13 cellular contexts compared by ENCODE assay signal in genomic region chr5:179258922-179259730, GRCh38.
A peak's percentile ranks its signal among the peaks of the same experiment; 100 is the strongest.
DNase-seq lines count a peak whose midpoint lies in the region; ATAC-seq and TF ChIP-seq lines count a peak whose summit lies in the region.
"Had no signal": no experiment of that assay in that cellular context is flagged by ENCODE, and none has a peak within 500 bp of the region (broad histone marks: within the 10 kb centered on the region; RNA-seq: fewer than 3 reads in every experiment).

No MANE protein-coding gene starts in this region.

- H3K27me3 ChIP-seq in brain microvascular endothelial cell (replicated peaks), result no peaks in the 10 kb centered on the region
- no peaks in the 10 kb centered on the region for H3K27me3 ChIP-seq in upper lobe of right lung
- H3K27me3 ChIP-seq in SJCRH30, result no peaks in the 10 kb centered on the region

- H3K4me3 Mint-ChIP-seq in activated naive CD8-positive, alpha-beta T cell treated with anti-CD3 and anti-CD28 coated beads, Interleukin-2, amount 10 ng/mL, durations not matched to agents 7 days and 5 days, result no peak overlapping the region
- H3K4me3 Mint-ChIP-seq in activated naive CD8-positive, alpha-beta T cell treated with anti-CD3 and anti-CD28 coated beads, Interleukin-2, amount 50 U/mL, for 24 hours, result no peak overlapping the region
- H3K4me3 Mint-ChIP-seq: effector memory CD8-positive, alpha-beta T cell; naive thymus-derived CD4-positive, alpha-beta T cell; stimulated activated naive CD8-positive, alpha-beta T cell treated with anti-CD3 and anti-CD28 coated beads, Interleukin-15, Interleukin-2, amounts not matched to agents 100 ng/mL and 50 ng/mL, for 24 hours had no signal

- no peaks in the 10 kb centered on the region for H3K36me3 Mint-ChIP-seq in activated naive CD8-positive, alpha-beta T cell treated with anti-CD3 and anti-CD28 coated beads, Interleukin-2, amount 10 ng/mL, durations not matched to agents 7 days and 5 days
- no peaks in the 10 kb centered on the region for H3K36me3 Mint-ChIP-seq in activated naive CD8-positive, alpha-beta T cell treated with anti-CD3 and anti-CD28 coated beads, Interleukin-2, amount 50 U/mL, for 24 hours (ENCODE audit: low read depth)
- H3K36me3 Mint-ChIP-seq: activated naive CD4-positive, alpha-beta T cell treated with anti-CD3 and anti-CD28 coated beads, Interleukin-2, amount 50 U/mL, for 72 hours; naive thymus-derived CD4-positive, alpha-beta T cell had no signal

- no peak for ATAC-seq in activated naive CD8-positive, alpha-beta T cell treated with anti-CD3 and anti-CD28 coated beads, Interleukin-2, amount 10 ng/mL, durations not matched to agents 7 days and 5 days (ENCODE audit: low read depth)
- no peak for ATAC-seq in activated naive CD8-positive, alpha-beta T cell treated with anti-CD3 and anti-CD28 coated beads, Interleukin-2, amount 50 U/mL, for 24 hours
- ATAC-seq in left lobe of liver (no peak), upper lobe of right lung (peak; percentile 2), HG02973 (IDR thresholded peaks at IDR 0.05; ENCODE audit: unreplicated experiment) (no peak)
- ATAC-seq: activated naive CD4-positive, alpha-beta T cell treated with anti-CD3 and anti-CD28 coated beads, Interleukin-2, amount 50 U/mL, for 72 hours; effector memory CD8-positive, alpha-beta T cell; naive thymus-derived CD4-positive, alpha-beta T cell had no signal

- H3K4me3 ChIP-seq in brain microvascular endothelial cell (ENCODE audit: low read depth, low read length), result no peak overlapping the region
- H3K4me3 ChIP-seq in upper lobe of right lung, result no peak overlapping the region
- no peak overlapping the region for H3K4me3 ChIP-seq in SJCRH30

- H3K27ac ChIP-seq in brain microvascular endothelial cell (no peak overlapping the region), upper lobe of right lung (no peak overlapping the region), SJCRH30 (no peak overlapping the region)

- DNase-seq in activated naive CD8-positive, alpha-beta T cell treated with anti-CD3 and anti-CD28 coated beads, Interleukin-2, amount 10 ng/mL, durations not matched to agents 7 days and 5 days, result peak; percentile 11
- DNase-seq in activated naive CD8-positive, alpha-beta T cell treated with anti-CD3 and anti-CD28 coated beads, Interleukin-2, amount 50 U/mL, for 24 hours, result no peak
- DNase-seq in brain microvascular endothelial cell (peak; percentile 51), left lobe of liver (ENCODE audit: low spot score) (peak; percentile 42), upper lobe of right lung (peak; percentile 64), SJCRH30 (no peak), NCI-H526 treated with DMSO at 0.1 percent for 48 hours (lab: John Stamatoyannopoulos, UW) (no peak)
- DNase-seq: activated CD4-positive, alpha-beta T cell treated with anti-CD3 and anti-CD28 coated beads for 4 hours; effector memory CD8-positive, alpha-beta T cell had no signal

- in situ Hi-C loops in brain microvascular endothelial cell (cut with HindIII; ENCODE audit: low pct_ligation_motif_present, low sequenced_read_pairs), result no loop called here

- POLR2A ChIA-PET in activated naive CD8-positive, alpha-beta T cell treated with anti-CD3 and anti-CD28 coated beads, Interleukin-2, amount 10 ng/mL, durations not matched to agents 7 days and 5 days (lab: Charles Lee), result no interaction called here

- H3K36me3 ChIP-seq in brain microvascular endothelial cell (replicated peaks) (no peaks in the 10 kb centered on the region), upper lobe of right lung (no peaks in the 10 kb centered on the region), SJCRH30 (no peaks in the 10 kb centered on the region)

- no peaks in the 10 kb centered on the region for H3K9me3 ChIP-seq in upper lobe of right lung
- H3K9me3 ChIP-seq in SJCRH30 (replicated peaks), result no peaks in the 10 kb centered on the region

- TF ChIP-seq CTCF in brain microvascular endothelial cell (IDR thresholded peaks at IDR 0.05; ENCODE audit: low read depth, low read length, missing control alignments) (no peak), upper lobe of right lung (IDR thresholded peaks at IDR 0.05) (no peak)

- H3K27me3 Mint-ChIP-seq in activated naive CD8-positive, alpha-beta T cell treated with anti-CD3 and anti-CD28 coated beads, Interleukin-2, amount 10 ng/mL, durations not matched to agents 7 days and 5 days, result no peaks in the 10 kb centered on the region
- peaks cover 5% of the 10 kb centered on the region for H3K27me3 Mint-ChIP-seq in activated naive CD8-positive, alpha-beta T cell treated with anti-CD3 and anti-CD28 coated beads, Interleukin-2, amount 50 U/mL, for 24 hours

- H3K4me1 ChIP-seq in upper lobe of right lung (no peaks in the 10 kb centered on the region), SJCRH30 (no peaks in the 10 kb centered on the region)

- no peaks in the 10 kb centered on the region for H3K4me1 Mint-ChIP-seq in activated naive CD8-positive, alpha-beta T cell treated with anti-CD3 and anti-CD28 coated beads, Interleukin-2, amount 10 ng/mL, durations not matched to agents 7 days and 5 days
- no peaks in the 10 kb centered on the region for H3K4me1 Mint-ChIP-seq in activated naive CD8-positive, alpha-beta T cell treated with anti-CD3 and anti-CD28 coated beads, Interleukin-2, amount 50 U/mL, for 24 hours
- H3K4me1 Mint-ChIP-seq: naive thymus-derived CD4-positive, alpha-beta T cell had no signal

- no peak overlapping the region for H3K27ac Mint-ChIP-seq in activated naive CD8-positive, alpha-beta T cell treated with anti-CD3 and anti-CD28 coated beads, Interleukin-2, amount 10 ng/mL, durations not matched to agents 7 days and 5 days
- no peak overlapping the region for H3K27ac Mint-ChIP-seq in activated naive CD8-positive, alpha-beta T cell treated with anti-CD3 and anti-CD28 coated beads, Interleukin-2, amount 50 U/mL, for 24 hours
- H3K27ac Mint-ChIP-seq: activated naive CD4-positive, alpha-beta T cell treated with anti-CD3 and anti-CD28 coated beads, Interleukin-2, amount 50 U/mL, for 72 hours; effector memory CD8-positive, alpha-beta T cell; naive thymus-derived CD4-positive, alpha-beta T cell; stimulated activated naive CD8-positive, alpha-beta T cell treated with anti-CD3 and anti-CD28 coated beads, Interleukin-15, Interleukin-2, amounts not matched to agents 100 ng/mL and 50 ng/mL, for 24 hours had no signal

- no peaks in the 10 kb centered on the region for H3K9me3 Mint-ChIP-seq in activated naive CD8-positive, alpha-beta T cell treated with anti-CD3 and anti-CD28 coated beads, Interleukin-2, amount 10 ng/mL, durations not matched to agents 7 days and 5 days
- no peaks in the 10 kb centered on the region for H3K9me3 Mint-ChIP-seq in activated naive CD8-positive, alpha-beta T cell treated with anti-CD3 and anti-CD28 coated beads, Interleukin-2, amount 50 U/mL, for 24 hours
- H3K9me3 Mint-ChIP-seq: activated naive CD4-positive, alpha-beta T cell treated with anti-CD3 and anti-CD28 coated beads, Interleukin-2, amount 50 U/mL, for 72 hours; effector memory CD8-positive, alpha-beta T cell; stimulated activated naive CD8-positive, alpha-beta T cell treated with anti-CD3 and anti-CD28 coated beads, Interleukin-15, Interleukin-2, amounts not matched to agents 100 ng/mL and 50 ng/mL, for 24 hours had no signal

- intact Hi-C loops in upper lobe of right lung (cut with DNase I), result no loop called here

Comparison
In these comparisons a context has a peak if more than half of its experiments do, and no peak if none do; other contexts are left out.
1. DNase-seq: peak in activated naive CD8-positive, alpha-beta T cell treated with anti-CD3 and anti-CD28 coated beads, Interleukin-2, amount 10 ng/mL, durations not matched to agents 7 days and 5 days (single experiment), brain microvascular endothelial cell (single experiment), left lobe of liver (single experiment) and upper lobe of right lung (single experiment); none in activated naive CD8-positive, alpha-beta T cell treated with anti-CD3 and anti-CD28 coated beads, Interleukin-2, amount 50 U/mL, for 24 hours (single experiment), SJCRH30 (0 of 2) and NCI-H526 treated with DMSO at 0.1 percent for 48 hours (single experiment).